1 cellular context compared by ENCODE assay signal in the genomic region with DNA sequence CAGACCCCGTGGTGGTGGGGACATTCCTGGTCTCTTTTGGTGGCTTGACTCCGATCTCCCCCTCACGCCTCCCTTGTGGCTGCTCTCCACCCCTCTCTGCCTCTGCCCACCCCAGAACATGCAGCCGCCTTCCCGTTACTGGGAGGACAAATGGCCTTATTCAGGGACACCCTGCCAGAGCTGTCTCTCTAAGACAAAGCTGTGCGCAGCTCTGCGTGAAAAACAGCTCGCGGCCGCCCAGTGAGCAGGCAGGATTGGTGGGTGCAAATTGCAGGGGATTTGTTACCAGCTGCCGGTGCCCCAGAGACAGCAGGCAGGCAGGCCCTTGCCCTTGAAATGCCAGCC.
TF ChIP-seq lines count a peak whose summit lies in the region.

No MANE protein-coding gene starts in this region.

TF ChIP-seq in H1, 55 proteins besides CTCF, POLR2A, EP300 and RAD21:
- no peak for TF ChIP-seq PHF8 (conservative IDR thresholded peaks at IDR 0.05; ENCODE audit: low read depth, low read length)
- TF ChIP-seq POU5F1 (IDR thresholded peaks at IDR 0.05; ENCODE audit: low read depth, low read length) = no peak
- TF ChIP-seq HDAC6 (IDR thresholded peaks at IDR 0.05; ENCODE audit: low read depth, low read length) = no peak
- TF ChIP-seq, protein P1, sequence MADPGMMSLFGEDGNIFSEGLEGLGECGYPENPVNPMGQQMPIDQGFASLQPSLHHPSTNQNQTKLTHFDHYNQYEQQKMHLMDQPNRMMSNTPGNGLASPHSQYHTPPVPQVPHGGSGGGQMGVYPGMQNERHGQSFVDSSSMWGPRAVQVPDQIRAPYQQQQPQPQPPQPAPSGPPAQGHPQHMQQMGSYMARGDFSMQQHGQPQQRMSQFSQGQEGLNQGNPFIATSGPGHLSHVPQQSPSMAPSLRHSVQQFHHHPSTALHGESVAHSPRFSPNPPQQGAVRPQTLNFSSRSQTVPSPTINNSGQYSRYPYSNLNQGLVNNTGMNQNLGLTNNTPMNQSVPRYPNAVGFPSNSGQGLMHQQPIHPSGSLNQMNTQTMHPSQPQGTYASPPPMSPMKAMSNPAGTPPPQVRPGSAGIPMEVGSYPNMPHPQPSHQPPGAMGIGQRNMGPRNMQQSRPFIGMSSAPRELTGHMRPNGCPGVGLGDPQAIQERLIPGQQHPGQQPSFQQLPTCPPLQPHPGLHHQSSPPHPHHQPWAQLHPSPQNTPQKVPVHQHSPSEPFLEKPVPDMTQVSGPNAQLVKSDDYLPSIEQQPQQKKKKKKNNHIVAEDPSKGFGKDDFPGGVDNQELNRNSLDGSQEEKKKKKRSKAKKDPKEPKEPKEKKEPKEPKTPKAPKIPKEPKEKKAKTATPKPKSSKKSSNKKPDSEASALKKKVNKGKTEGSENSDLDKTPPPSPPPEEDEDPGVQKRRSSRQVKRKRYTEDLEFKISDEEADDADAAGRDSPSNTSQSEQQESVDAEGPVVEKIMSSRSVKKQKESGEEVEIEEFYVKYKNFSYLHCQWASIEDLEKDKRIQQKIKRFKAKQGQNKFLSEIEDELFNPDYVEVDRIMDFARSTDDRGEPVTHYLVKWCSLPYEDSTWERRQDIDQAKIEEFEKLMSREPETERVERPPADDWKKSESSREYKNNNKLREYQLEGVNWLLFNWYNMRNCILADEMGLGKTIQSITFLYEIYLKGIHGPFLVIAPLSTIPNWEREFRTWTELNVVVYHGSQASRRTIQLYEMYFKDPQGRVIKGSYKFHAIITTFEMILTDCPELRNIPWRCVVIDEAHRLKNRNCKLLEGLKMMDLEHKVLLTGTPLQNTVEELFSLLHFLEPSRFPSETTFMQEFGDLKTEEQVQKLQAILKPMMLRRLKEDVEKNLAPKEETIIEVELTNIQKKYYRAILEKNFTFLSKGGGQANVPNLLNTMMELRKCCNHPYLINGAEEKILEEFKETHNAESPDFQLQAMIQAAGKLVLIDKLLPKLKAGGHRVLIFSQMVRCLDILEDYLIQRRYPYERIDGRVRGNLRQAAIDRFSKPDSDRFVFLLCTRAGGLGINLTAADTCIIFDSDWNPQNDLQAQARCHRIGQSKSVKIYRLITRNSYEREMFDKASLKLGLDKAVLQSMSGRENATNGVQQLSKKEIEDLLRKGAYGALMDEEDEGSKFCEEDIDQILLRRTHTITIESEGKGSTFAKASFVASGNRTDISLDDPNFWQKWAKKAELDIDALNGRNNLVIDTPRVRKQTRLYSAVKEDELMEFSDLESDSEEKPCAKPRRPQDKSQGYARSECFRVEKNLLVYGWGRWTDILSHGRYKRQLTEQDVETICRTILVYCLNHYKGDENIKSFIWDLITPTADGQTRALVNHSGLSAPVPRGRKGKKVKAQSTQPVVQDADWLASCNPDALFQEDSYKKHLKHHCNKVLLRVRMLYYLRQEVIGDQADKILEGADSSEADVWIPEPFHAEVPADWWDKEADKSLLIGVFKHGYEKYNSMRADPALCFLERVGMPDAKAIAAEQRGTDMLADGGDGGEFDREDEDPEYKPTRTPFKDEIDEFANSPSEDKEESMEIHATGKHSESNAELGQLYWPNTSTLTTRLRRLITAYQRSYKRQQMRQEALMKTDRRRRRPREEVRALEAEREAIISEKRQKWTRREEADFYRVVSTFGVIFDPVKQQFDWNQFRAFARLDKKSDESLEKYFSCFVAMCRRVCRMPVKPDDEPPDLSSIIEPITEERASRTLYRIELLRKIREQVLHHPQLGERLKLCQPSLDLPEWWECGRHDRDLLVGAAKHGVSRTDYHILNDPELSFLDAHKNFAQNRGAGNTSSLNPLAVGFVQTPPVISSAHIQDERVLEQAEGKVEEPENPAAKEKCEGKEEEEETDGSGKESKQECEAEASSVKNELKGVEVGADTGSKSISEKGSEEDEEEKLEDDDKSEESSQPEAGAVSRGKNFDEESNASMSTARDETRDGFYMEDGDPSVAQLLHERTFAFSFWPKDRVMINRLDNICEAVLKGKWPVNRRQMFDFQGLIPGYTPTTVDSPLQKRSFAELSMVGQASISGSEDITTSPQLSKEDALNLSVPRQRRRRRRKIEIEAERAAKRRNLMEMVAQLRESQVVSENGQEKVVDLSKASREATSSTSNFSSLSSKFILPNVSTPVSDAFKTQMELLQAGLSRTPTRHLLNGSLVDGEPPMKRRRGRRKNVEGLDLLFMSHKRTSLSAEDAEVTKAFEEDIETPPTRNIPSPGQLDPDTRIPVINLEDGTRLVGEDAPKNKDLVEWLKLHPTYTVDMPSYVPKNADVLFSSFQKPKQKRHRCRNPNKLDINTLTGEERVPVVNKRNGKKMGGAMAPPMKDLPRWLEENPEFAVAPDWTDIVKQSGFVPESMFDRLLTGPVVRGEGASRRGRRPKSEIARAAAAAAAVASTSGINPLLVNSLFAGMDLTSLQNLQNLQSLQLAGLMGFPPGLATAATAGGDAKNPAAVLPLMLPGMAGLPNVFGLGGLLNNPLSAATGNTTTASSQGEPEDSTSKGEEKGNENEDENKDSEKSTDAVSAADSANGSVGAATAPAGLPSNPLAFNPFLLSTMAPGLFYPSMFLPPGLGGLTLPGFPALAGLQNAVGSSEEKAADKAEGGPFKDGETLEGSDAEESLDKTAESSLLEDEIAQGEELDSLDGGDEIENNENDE (IDR thresholded peaks at IDR 0.05; ENCODE audit: insufficient replicate concordance, low read length) = no peak
- no peak for TF ChIP-seq JUND (IDR thresholded peaks at IDR 0.05; ENCODE audit: low read length)
- no peak for TF ChIP-seq BRCA1 (IDR thresholded peaks at IDR 0.05; ENCODE audit: low read depth, low read length)
- TF ChIP-seq RFX5 (IDR thresholded peaks at IDR 0.05; ENCODE audit: borderline replicate concordance, low read depth, low read length) = no peak
- no peak for TF ChIP-seq SRF (IDR thresholded peaks at IDR 0.05; ENCODE audit: low read depth, low read length)
- TF ChIP-seq BACH1 (IDR thresholded peaks at IDR 0.05; ENCODE audit: low read length) = no peak
